ENCODE assay signal across 1 cellular context in the genomic region with DNA sequence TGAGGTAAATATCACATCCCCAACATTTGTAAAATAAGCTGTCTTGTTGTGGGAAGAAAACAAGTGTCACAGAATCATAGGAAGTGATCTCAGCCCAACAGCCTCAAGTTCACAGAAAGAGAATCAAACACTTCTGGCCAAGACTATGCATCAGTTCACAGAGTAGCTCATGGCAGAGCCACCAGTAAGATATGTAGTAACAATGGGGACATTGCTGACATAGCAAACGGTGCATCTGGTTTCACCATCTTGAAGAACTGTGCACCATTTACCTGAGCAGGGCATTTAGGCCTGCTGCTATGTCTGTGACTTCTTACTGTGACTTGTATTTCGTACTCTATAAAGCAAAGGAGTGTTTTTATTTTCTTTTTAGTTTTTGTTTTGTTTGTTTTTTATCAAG.
TF ChIP-seq lines count a peak whose summit lies in the region.

No MANE protein-coding gene starts in this region.

TF ChIP-seq in GM23338, 12 proteins besides CTCF, POLR2A, EP300 and RAD21 (continued from another document):
- TF ChIP-seq, protein P1, sequence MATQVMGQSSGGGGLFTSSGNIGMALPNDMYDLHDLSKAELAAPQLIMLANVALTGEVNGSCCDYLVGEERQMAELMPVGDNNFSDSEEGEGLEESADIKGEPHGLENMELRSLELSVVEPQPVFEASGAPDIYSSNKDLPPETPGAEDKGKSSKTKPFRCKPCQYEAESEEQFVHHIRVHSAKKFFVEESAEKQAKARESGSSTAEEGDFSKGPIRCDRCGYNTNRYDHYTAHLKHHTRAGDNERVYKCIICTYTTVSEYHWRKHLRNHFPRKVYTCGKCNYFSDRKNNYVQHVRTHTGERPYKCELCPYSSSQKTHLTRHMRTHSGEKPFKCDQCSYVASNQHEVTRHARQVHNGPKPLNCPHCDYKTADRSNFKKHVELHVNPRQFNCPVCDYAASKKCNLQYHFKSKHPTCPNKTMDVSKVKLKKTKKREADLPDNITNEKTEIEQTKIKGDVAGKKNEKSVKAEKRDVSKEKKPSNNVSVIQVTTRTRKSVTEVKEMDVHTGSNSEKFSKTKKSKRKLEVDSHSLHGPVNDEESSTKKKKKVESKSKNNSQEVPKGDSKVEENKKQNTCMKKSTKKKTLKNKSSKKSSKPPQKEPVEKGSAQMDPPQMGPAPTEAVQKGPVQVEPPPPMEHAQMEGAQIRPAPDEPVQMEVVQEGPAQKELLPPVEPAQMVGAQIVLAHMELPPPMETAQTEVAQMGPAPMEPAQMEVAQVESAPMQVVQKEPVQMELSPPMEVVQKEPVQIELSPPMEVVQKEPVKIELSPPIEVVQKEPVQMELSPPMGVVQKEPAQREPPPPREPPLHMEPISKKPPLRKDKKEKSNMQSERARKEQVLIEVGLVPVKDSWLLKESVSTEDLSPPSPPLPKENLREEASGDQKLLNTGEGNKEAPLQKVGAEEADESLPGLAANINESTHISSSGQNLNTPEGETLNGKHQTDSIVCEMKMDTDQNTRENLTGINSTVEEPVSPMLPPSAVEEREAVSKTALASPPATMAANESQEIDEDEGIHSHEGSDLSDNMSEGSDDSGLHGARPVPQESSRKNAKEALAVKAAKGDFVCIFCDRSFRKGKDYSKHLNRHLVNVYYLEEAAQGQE (IDR thresholded peaks at IDR 0.05; ENCODE audit: unreplicated experiment), result no peak
- TF ChIP-seq NANOG (IDR thresholded peaks at IDR 0.05; ENCODE audit: borderline replicate concordance) (no peak), CREB1 (CRISPR knock-in tag; IDR thresholded peaks at IDR 0.05; ENCODE audit: low read depth) (no peak), EZH2 (IDR thresholded peaks at IDR 0.05; ENCODE audit: low read depth, unreplicated experiment) (no peak), ZNF114 (CRISPR knock-in tag; IDR thresholded peaks at IDR 0.05) (no peak), ZNF331 (CRISPR knock-in tag; IDR thresholded peaks at IDR 0.05; ENCODE audit: low read depth) (no peak)
- TF ChIP-seq, protein P2, sequence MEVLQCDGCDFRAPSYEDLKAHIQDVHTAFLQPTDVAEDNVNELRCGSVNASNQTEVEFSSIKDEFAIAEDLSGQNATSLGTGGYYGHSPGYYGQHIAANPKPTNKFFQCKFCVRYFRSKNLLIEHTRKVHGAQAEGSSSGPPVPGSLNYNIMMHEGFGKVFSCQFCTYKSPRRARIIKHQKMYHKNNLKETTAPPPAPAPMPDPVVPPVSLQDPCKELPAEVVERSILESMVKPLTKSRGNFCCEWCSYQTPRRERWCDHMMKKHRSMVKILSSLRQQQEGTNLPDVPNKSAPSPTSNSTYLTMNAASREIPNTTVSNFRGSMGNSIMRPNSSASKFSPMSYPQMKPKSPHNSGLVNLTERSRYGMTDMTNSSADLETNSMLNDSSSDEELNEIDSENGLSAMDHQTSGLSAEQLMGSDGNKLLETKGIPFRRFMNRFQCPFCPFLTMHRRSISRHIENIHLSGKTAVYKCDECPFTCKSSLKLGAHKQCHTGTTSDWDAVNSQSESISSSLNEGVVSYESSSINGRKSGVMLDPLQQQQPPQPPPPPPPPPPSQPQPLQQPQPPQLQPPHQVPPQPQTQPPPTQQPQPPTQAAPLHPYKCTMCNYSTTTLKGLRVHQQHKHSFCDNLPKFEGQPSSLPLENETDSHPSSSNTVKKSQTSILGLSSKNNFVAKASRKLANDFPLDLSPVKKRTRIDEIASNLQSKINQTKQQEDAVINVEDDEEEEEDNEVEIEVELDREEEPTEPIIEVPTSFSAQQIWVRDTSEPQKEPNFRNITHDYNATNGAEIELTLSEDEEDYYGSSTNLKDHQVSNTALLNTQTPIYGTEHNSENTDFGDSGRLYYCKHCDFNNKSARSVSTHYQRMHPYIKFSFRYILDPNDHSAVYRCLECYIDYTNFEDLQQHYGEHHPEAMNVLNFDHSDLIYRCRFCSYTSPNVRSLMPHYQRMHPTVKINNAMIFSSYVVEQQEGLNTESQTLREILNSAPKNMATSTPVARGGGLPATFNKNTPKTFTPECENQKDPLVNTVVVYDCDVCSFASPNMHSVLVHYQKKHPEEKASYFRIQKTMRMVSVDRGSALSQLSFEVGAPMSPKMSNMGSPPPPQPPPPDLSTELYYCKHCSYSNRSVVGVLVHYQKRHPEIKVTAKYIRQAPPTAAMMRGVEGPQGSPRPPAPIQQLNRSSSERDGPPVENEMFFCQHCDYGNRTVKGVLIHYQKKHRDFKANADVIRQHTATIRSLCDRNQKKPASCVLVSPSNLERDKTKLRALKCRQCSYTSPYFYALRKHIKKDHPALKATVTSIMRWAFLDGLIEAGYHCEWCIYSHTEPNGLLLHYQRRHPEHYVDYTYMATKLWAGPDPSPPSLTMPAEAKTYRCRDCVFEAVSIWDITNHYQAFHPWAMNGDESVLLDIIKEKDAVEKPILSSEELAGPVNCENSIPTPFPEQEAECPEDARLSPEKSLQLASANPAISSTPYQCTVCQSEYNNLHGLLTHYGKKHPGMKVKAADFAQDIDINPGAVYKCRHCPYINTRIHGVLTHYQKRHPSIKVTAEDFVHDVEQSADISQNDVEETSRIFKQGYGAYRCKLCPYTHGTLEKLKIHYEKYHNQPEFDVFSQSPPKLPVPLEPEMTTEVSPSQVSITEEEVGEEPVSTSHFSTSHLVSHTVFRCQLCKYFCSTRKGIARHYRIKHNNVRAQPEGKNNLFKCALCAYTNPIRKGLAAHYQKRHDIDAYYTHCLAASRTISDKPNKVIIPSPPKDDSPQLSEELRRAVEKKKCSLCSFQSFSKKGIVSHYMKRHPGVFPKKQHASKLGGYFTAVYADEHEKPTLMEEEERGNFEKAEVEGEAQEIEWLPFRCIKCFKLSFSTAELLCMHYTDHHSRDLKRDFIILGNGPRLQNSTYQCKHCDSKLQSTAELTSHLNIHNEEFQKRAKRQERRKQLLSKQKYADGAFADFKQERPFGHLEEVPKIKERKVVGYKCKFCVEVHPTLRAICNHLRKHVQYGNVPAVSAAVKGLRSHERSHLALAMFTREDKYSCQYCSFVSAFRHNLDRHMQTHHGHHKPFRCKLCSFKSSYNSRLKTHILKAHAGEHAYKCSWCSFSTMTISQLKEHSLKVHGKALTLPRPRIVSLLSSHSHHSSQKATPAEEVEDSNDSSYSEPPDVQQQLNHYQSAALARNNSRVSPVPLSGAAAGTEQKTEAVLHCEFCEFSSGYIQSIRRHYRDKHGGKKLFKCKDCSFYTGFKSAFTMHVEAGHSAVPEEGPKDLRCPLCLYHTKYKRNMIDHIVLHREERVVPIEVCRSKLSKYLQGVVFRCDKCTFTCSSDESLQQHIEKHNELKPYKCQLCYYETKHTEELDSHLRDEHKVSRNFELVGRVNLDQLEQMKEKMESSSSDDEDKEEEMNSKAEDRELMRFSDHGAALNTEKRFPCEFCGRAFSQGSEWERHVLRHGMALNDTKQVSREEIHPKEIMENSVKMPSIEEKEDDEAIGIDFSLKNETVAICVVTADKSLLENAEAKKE (CRISPR knock-in tag; IDR thresholded peaks at IDR 0.05), result no peak
